ENCODE assay signal across 27 cellular contexts in the genomic region with DNA sequence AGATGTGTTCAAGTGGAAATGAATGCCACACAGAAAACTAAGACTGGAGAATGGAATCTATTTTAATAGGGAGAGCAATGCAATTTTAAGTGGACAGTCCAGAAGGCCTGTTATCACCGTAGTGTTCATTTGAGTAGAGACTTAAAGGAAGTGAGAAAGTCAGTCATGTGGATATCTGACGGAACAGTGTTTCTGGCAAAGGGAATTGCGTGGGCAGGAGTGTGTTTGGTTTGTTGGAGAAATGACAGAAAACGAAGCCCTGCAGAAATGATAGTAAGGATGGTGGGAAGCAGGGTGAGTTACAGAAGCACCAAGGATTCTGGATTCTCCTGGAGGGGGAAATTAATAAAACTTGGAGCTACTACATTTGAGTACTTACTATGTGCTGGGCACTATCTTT.
"Had no signal": no experiment of that assay in that cellular context is flagged by ENCODE, and none has a peak within 500 bp of the region (broad histone marks: within the 10 kb centered on the region; RNA-seq: fewer than 3 reads in every experiment).

No MANE protein-coding gene starts in this region.

- H3K36me3 ChIP-seq: gastroesophageal sphincter, heart left ventricle, neutrophil, prostate gland, right atrium auricular region, stomach, thoracic aorta, tibial nerve, upper lobe of left lung had no signal

- H3K27me3 ChIP-seq: dorsolateral prefrontal cortex, foreskin keratinocyte, gastroesophageal sphincter, heart left ventricle, hepatocyte, neutrophil, right atrium auricular region, stomach, tibial nerve, upper lobe of left lung had no signal

- H3K9ac ChIP-seq: parathyroid adenoma had no signal

- DNase-seq: effector CD4-positive, alpha-beta T cell; foreskin keratinocyte; heart left ventricle; mesenchymal stem cell; mucosa of descending colon; naive B cell; stimulated activated CD4-positive, alpha-beta T cell treated with anti-CD3 and anti-CD28 coated beads, Interleukin-2, amount 100 ng/mL, for 24 hours; stimulated activated CD4-positive, alpha-beta T cell treated with anti-CD3 and anti-CD28 coated beads, Interleukin-4, amount 100 ng/mL, for 24 hours; stimulated activated naive CD4-positive, alpha-beta T cell treated with Interleukin-2 at 50 U/mL for 16 hours; stomach; upper lobe of left lung had no signal

- FAIRE-seq: colon, islet of Langerhans, urothelium cell line had no signal

- H2AFZ ChIP-seq: hepatocyte, parathyroid adenoma had no signal

- H3K4me2 ChIP-seq: hepatocyte had no signal

- H3K27ac ChIP-seq: dorsolateral prefrontal cortex, foreskin keratinocyte, gastroesophageal sphincter, heart left ventricle, hepatocyte, neutrophil, parathyroid adenoma, prostate gland, right atrium auricular region, stomach, thoracic aorta, tibial nerve, upper lobe of left lung had no signal

- H3K4me3 ChIP-seq: dorsolateral prefrontal cortex, gastroesophageal sphincter, heart left ventricle, hepatocyte, lung, mucosa of descending colon, prostate gland, right atrium auricular region, stomach, thoracic aorta, tibial nerve, upper lobe of left lung had no signal

- H3K79me2 ChIP-seq: hepatocyte, parathyroid adenoma had no signal

- ATAC-seq: foreskin keratinocyte; gastroesophageal sphincter; heart left ventricle; mucosa of descending colon; natural killer cell treated with Interleukin-12 subunit alpha and Interleukin-12 subunit beta and Interleukin-15 and Interleukin-18, amount 100 ng/mL, for 72 hours; sciatic nerve; stimulated activated effector memory CD8-positive, alpha-beta T cell treated with anti-CD3 and anti-CD28 coated beads, Interleukin-12 subunit alpha, Interleukin-12 subunit beta, amount 100 ng/mL, for 72 hours had no signal

- H3K9me3 ChIP-seq: gastroesophageal sphincter, mucosa of descending colon, neutrophil, prostate gland, right atrium auricular region, stomach, thoracic aorta, tibial nerve had no signal

- H3K4me1 ChIP-seq: foreskin keratinocyte, gastroesophageal sphincter, parathyroid adenoma, prostate gland, right atrium auricular region, stomach, tibial nerve had no signal
